8 cellular contexts compared by ENCODE assay signal in the genomic region with DNA sequence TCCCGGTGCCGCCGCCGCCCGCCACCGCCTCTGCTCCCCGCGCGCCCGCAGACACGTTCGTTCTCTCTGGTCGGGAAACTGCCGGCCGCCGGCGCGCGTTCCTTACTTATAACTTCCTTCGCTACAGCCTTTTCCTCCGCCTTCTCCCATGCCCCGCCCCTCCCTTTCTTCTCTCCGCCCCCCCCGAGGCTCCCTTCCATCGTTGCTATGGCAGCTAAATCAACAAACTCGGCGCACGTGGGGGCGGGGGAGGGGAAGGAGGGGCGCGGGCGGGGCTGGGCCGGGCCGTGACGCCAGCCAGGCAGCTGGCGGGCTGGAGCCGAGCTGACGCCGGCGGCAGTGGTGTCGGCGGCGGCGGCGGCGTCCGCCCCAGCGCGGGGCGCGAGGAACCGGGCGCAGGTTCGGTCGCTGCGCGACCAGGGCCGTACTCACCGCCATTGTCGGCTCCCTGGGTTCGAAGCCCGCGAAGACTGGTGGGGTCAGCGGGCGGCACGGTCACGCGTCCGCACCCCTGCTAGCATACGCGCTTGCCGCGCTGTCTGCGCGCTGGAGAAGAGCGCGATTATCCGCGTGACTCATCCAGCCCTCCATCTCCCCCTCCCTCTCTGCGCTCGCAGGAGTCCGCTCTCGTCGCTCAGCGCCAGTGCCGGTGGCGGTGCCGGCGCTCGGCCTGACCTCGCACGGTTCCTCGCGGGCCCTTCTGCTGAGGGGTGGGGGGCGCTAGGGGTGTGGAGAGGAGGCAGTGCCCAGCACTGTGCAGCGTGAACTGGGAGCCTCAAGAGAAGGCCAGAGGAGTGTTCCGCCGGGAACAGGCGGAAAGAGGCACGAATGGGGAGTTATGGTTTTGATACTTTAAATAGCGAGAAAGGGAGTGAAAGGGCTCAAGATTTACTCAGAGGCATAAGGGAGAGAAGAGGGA.
DNase-seq lines count a peak whose midpoint lies in the region; ATAC-seq and TF ChIP-seq lines count a peak whose summit lies in the region.

A gene (minus strand): TSS at position 83 of the 919 bp plus-strand sequence. CDS start 597 bp downstream, outside the sequence.

- TF ChIP-seq CTCF in coronary artery (IDR thresholded peaks at IDR 0.05) = no peak

- ATAC-seq in GM18861 (IDR thresholded peaks at IDR 0.05; ENCODE audit: unreplicated experiment) (peak; percentile 45), HG03066 (IDR thresholded peaks at IDR 0.05; ENCODE audit: low read depth, unreplicated experiment) (peak; percentile 70)

- DNase-seq in NCI-H2196 treated with DMSO at 0.1 percent for 48 hours (lab: John Stamatoyannopoulos, UW; ENCODE audit: unreplicated experiment) (peak; percentile 85), coronary artery (ENCODE audit: low spot score) (peak; percentile 97), KG1 (lab: John Stamatoyannopoulos, UW) (no peak)
- DNase-seq in activated CD4-positive, alpha-beta T cell treated with anti-CD3 and anti-CD28 coated beads for 24 hours (ENCODE audit: low read depth in 2 of 2) = peak; percentile 52 to 57
- peak; percentile 56 to 61 (median 60) for DNase-seq in stimulated activated CD4-positive, alpha-beta T cell treated with anti-CD3 and anti-CD28 coated beads, Interleukin-12 subunit alpha, Interleukin-12 subunit beta, amount 100 ng/mL, for 48 hours (ENCODE audit: low read depth in 2 of 3, low spot score in 1 of 3)

- peak within 1 kb of the TSS; percentile 95 for H3K4me3 ChIP-seq in coronary artery

- H3K27me3 ChIP-seq in layer of hippocampus (ENCODE audit: control insufficient read depth, insufficient read depth, low read length) = no peaks in the 10 kb centered on the region

- peak within 1 kb of the TSS; percentile 95 to 97 for H3K27ac ChIP-seq in coronary artery
- peak within 1 kb of the TSS; percentile 88 for H3K27ac ChIP-seq in layer of hippocampus (ENCODE audit: low read depth, low read length)
